In the genomic region with DNA sequence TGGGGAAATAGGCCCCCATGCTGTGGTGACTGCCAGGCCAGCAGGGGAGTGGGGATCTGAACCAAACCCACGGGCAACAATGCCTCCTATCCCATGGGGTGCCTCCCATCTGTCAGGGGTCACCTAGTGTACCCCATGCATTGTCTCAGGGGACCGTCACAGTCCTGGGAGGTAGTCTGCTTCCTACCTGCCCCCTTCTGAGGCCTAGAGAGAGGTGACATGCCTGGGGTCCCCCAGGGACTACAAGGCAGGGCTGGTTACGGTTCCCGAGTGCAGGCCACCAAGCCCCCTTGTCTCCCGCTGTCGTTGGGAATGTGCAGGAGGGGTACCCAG, we compare ENCODE assay signal across 17 cellular contexts. TPM values are rescaled to one million over a fixed set of nuclear protein-coding genes. Genes with fewer than 3 reads are reported as not detected.
A peak's percentile ranks its signal among the peaks of the same experiment; 100 is the strongest.
DNase-seq lines count a peak whose midpoint lies in the region; ATAC-seq and TF ChIP-seq lines count a peak whose summit lies in the region.
"Had no signal": no experiment of that assay in that cellular context is flagged by ENCODE, and none has a peak within 500 bp of the region (broad histone marks: within the 10 kb centered on the region; RNA-seq: fewer than 3 reads in every experiment).

No MANE protein-coding gene starts in this region.

- H3K4me3 ChIP-seq in right cardiac atrium (ENCODE audit: low read length) (no peak overlapping the region), spleen (no peak overlapping the region)
- H3K4me3 ChIP-seq: thyroid gland had no signal

- H3K27ac Mint-ChIP-seq in activated CD4-positive, alpha-beta T cell treated with anti-CD3 and anti-CD28 coated beads for 36 hours: peak overlapping the region; percentile 58
- peak overlapping the region; percentile 46 for H3K27ac Mint-ChIP-seq in activated CD8-positive, alpha-beta T cell treated with anti-CD3 and anti-CD28 coated beads, Interleukin-2, amount 10 ng/mL, durations not matched to agents 7 days and 5 days

- H3K27ac ChIP-seq in right cardiac atrium (ENCODE audit: low read length) (peak overlapping the region; percentile 78), spleen (peak overlapping the region in 7 of 8 donors; percentile 5 to 64 (median 50))
- H3K27ac ChIP-seq: 22Rv1 had no signal

- no peak overlapping the region for H3K4me3 Mint-ChIP-seq in activated CD4-positive, alpha-beta T cell treated with anti-CD3 and anti-CD28 coated beads for 36 hours
- no peak overlapping the region for H3K4me3 Mint-ChIP-seq in activated CD8-positive, alpha-beta T cell treated with anti-CD3 and anti-CD28 coated beads, Interleukin-2, amount 10 ng/mL, durations not matched to agents 7 days and 5 days
- H3K4me3 Mint-ChIP-seq: activated naive CD8-positive, alpha-beta T cell had no signal

- H3K4me1 ChIP-seq in right cardiac atrium (ENCODE audit: control insufficient read depth, insufficient read depth, low read length): peaks cover 16% of the 10 kb centered on the region
- peaks cover 12 to 72% (median 47%) of the 10 kb centered on the region in 6 donors for H3K4me1 ChIP-seq in spleen

- POLR2A ChIA-PET in activated CD4-positive, alpha-beta T cell treated with anti-CD3 and anti-CD28 coated beads for 36 hours (lab: Charles Lee): no interaction called here
- POLR2A ChIA-PET in activated CD8-positive, alpha-beta T cell treated with anti-CD3 and anti-CD28 coated beads, Interleukin-2, amount 10 ng/mL, durations not matched to agents 7 days and 5 days (lab: Charles Lee): no interaction called here

- no peak for TF ChIP-seq CTCF in spleen (IDR thresholded peaks at IDR 0.05 in 8 of 11, conservative IDR thresholded peaks at IDR 0.05 in 3 of 11)

- 79% methylated on average over 6 of the region's 6 CpGs for WGBS in right cardiac atrium
- WGBS in spleen, 5 donors: 43 to 77% (median 76%) methylated on average over 2 to 6 of the region's 6 CpGs

- DNase-seq in activated CD4-positive, alpha-beta T cell treated with anti-CD3 and anti-CD28 coated beads for 36 hours: no peak
- DNase-seq in activated CD4-positive, alpha-beta T cell treated with anti-CD3 and anti-CD28 coated beads, Interleukin-2, amount 50 U/mL, for 4 hours: no peak
- DNase-seq in activated CD8-positive, alpha-beta T cell treated with anti-CD3 and anti-CD28 coated beads, Interleukin-2, amount 10 ng/mL, durations not matched to agents 7 days and 5 days: no peak
- DNase-seq in right cardiac atrium: peak in 1 of 3 donors; percentile 37
- no peak for DNase-seq in spleen
- DNase-seq in iPS-NIHi7 (ENCODE audit: extremely low spot score): no peak
- DNase-seq in AG08396 (ENCODE audit: low spot score): no peak
- DNase-seq: activated CD4-positive, alpha-beta T cell treated with anti-CD3 and anti-CD28 coated beads, Interleukin-2, amount 50 U/mL, for 1 hour; KG1; NCI-H2081; NK-92 treated with Interleukin-12 subunit alpha and Interleukin-12 subunit beta, amount 100 ng/mL, for 24 hours; thyroid gland had no signal

- H3K4me1 Mint-ChIP-seq in activated CD4-positive, alpha-beta T cell treated with anti-CD3 and anti-CD28 coated beads for 36 hours: peaks cover 28% of the 10 kb centered on the region
- peaks cover 28% of the 10 kb centered on the region for H3K4me1 Mint-ChIP-seq in activated CD8-positive, alpha-beta T cell treated with anti-CD3 and anti-CD28 coated beads, Interleukin-2, amount 10 ng/mL, durations not matched to agents 7 days and 5 days (ENCODE audit: low read depth)

- no peak for ATAC-seq in activated CD4-positive, alpha-beta T cell treated with anti-CD3 and anti-CD28 coated beads for 36 hours
- ATAC-seq in activated CD8-positive, alpha-beta T cell treated with anti-CD3 and anti-CD28 coated beads, Interleukin-2, amount 10 ng/mL, durations not matched to agents 7 days and 5 days: no peak
- ATAC-seq in right cardiac atrium: no peak
- ATAC-seq in GM21529 (IDR thresholded peaks at IDR 0.05; ENCODE audit: unreplicated experiment): no peak

- intact Hi-C loops in activated CD4-positive, alpha-beta T cell treated with anti-CD3 and anti-CD28 coated beads for 36 hours (cut with DNase I, micrococcal nuclease): no loop called here
- intact Hi-C loops in right cardiac atrium (cut with DNase I) (no loop called here), spleen (cut with DNase I; ENCODE audit: low total_unique reads) (no loop called here)

- CTCF ChIA-PET in activated CD4-positive, alpha-beta T cell treated with anti-CD3 and anti-CD28 coated beads for 36 hours (lab: Charles Lee): no interaction called here
- CTCF ChIA-PET in activated CD8-positive, alpha-beta T cell treated with anti-CD3 and anti-CD28 coated beads, Interleukin-2, amount 10 ng/mL, durations not matched to agents 7 days and 5 days (lab: Charles Lee): no interaction called here

- peaks cover 5% of the 10 kb centered on the region for H3K36me3 Mint-ChIP-seq in activated CD4-positive, alpha-beta T cell treated with anti-CD3 and anti-CD28 coated beads for 36 hours (ENCODE audit: low read depth)
- peaks cover 11% of the 10 kb centered on the region for H3K36me3 Mint-ChIP-seq in activated CD8-positive, alpha-beta T cell treated with anti-CD3 and anti-CD28 coated beads, Interleukin-2, amount 10 ng/mL, durations not matched to agents 7 days and 5 days (ENCODE audit: low read depth)
- H3K36me3 Mint-ChIP-seq: activated naive CD8-positive, alpha-beta T cell had no signal

- H3K27me3 ChIP-seq in right cardiac atrium (ENCODE audit: control insufficient read depth, insufficient read depth) (no peaks in the 10 kb centered on the region), spleen (replicated peaks in 1 of 7) (no peaks in the 10 kb centered on the region)
- H3K27me3 ChIP-seq: thyroid gland had no signal

- H3K27me3 Mint-ChIP-seq in activated CD4-positive, alpha-beta T cell treated with anti-CD3 and anti-CD28 coated beads for 36 hours: no peaks in the 10 kb centered on the region
- H3K27me3 Mint-ChIP-seq in activated CD8-positive, alpha-beta T cell treated with anti-CD3 and anti-CD28 coated beads, Interleukin-2, amount 10 ng/mL, durations not matched to agents 7 days and 5 days (ENCODE audit: low read depth): no peaks in the 10 kb centered on the region
- H3K27me3 Mint-ChIP-seq: activated naive CD8-positive, alpha-beta T cell had no signal

- H3K9me3 ChIP-seq in right cardiac atrium (ENCODE audit: control insufficient read depth, low read length) (no peaks in the 10 kb centered on the region), spleen (no peaks in the 10 kb centered on the region)
- H3K9me3 ChIP-seq: thyroid gland had no signal

- no peak for TF ChIP-seq POLR2A in spleen (IDR thresholded peaks at IDR 0.05)

- H3K36me3 ChIP-seq in spleen: peaks cover 0 to 48% (median 21%) of the 10 kb centered on the region in 6 donors

- no peaks in the 10 kb centered on the region for H3K9me3 Mint-ChIP-seq in activated CD4-positive, alpha-beta T cell treated with anti-CD3 and anti-CD28 coated beads for 36 hours (ENCODE audit: low read depth)
- H3K9me3 Mint-ChIP-seq in activated CD8-positive, alpha-beta T cell treated with anti-CD3 and anti-CD28 coated beads, Interleukin-2, amount 10 ng/mL, durations not matched to agents 7 days and 5 days (ENCODE audit: insufficient read depth): no peaks in the 10 kb centered on the region

RNA-seq across cellular contexts. Expression of gene NDUFB7, which starts 11.1 kb away (rescaled TPM):
- 100 to 1,000 TPM; 112 to 121 TPM for total RNA-seq in activated CD4-positive, alpha-beta T cell treated with anti-CD3 and anti-CD28 coated beads for 36 hours
- 100 to 1,000 TPM; 133 to 142 TPM for total RNA-seq in activated CD8-positive, alpha-beta T cell treated with anti-CD3 and anti-CD28 coated beads, Interleukin-2, amount 10 ng/mL, durations not matched to agents 7 days and 5 days
- total RNA-seq in right cardiac atrium (100 to 1,000 TPM; 352 to 481 (median 400) TPM), spleen (100 to 1,000 TPM in 3 of 7 donors, 10 to 100 TPM in 4; 77.2 to 185 (median 92.3) TPM)
- polyA plus RNA-seq in right cardiac atrium (1,159 TPM), spleen (100 to 1,000 TPM; 283 to 374 (median 336) TPM)

RNA-seq across cellular contexts. Expression of gene CLEC17A, which starts 22.1 kb away (rescaled TPM):
- 1 to 10 TPM; 2.4 to 2.5 TPM for total RNA-seq in activated CD4-positive, alpha-beta T cell treated with anti-CD3 and anti-CD28 coated beads for 36 hours
- not detected for total RNA-seq in activated CD8-positive, alpha-beta T cell treated with anti-CD3 and anti-CD28 coated beads, Interleukin-2, amount 10 ng/mL, durations not matched to agents 7 days and 5 days
- not detected for total RNA-seq in right cardiac atrium
- not detected for polyA plus RNA-seq in right cardiac atrium
- total RNA-seq in spleen: 10 to 100 TPM; 17.9 to 40.1 (median 23.6) TPM
- 10 to 100 TPM; 20.1 to 47.6 (median 23.3) TPM for polyA plus RNA-seq in spleen
- total RNA-seq: lung microvascular endothelial cell, pulmonary artery endothelial cell, thyroid gland had no signal

RNA-seq across cellular contexts. Expression of gene TECR, which starts 31.3 kb away (rescaled TPM):
- 100 to 1,000 TPM; 106 to 145 TPM for total RNA-seq in activated CD4-positive, alpha-beta T cell treated with anti-CD3 and anti-CD28 coated beads for 36 hours
- 100 to 1,000 TPM; 153 to 163 TPM for total RNA-seq in activated CD8-positive, alpha-beta T cell treated with anti-CD3 and anti-CD28 coated beads, Interleukin-2, amount 10 ng/mL, durations not matched to agents 7 days and 5 days
- 100 to 1,000 TPM in 1 of 4 donors, 10 to 100 TPM in 3; 92.3 to 116 (median 96.8) TPM for total RNA-seq in right cardiac atrium
- 102 TPM for polyA plus RNA-seq in right cardiac atrium
- total RNA-seq in spleen: 10 to 100 TPM; 51.6 to 92.2 (median 60.9) TPM
- 10 to 100 TPM; 75.8 to 89.0 (median 76.6) TPM for polyA plus RNA-seq in spleen

RNA-seq across cellular contexts. Expression of gene DNAJB1, which starts 42.5 kb away (rescaled TPM):
- total RNA-seq in activated CD4-positive, alpha-beta T cell treated with anti-CD3 and anti-CD28 coated beads for 36 hours: 10 to 100 TPM; 69.3 to 72.6 TPM
- total RNA-seq in activated CD8-positive, alpha-beta T cell treated with anti-CD3 and anti-CD28 coated beads, Interleukin-2, amount 10 ng/mL, durations not matched to agents 7 days and 5 days: 100 to 1,000 TPM; 110 to 112 TPM
- total RNA-seq in right cardiac atrium (10 to 100 TPM; 46.7 to 69.5 (median 61.4) TPM), spleen (100 to 1,000 TPM in 1 of 7 donors, 10 to 100 TPM in 6; 33.9 to 157 (median 43.0) TPM)
- polyA plus RNA-seq in right cardiac atrium (50.6 TPM), spleen (10 to 100 TPM; 12.6 to 29.4 (median 19.7) TPM)

Comparison
In these comparisons a context has a peak if more than half of its experiments do, and no peak if none do; other contexts are left out.
1. RNA of gene CLEC17A, which starts 22.1 kb away (total RNA-seq): 17.9 to 40.1 TPM in spleen; 2.4 to 2.5 TPM in activated CD4-positive, alpha-beta T cell treated with anti-CD3 and anti-CD28 coated beads for 36 hours, not detected in right cardiac atrium and not detected in activated CD8-positive, alpha-beta T cell treated with anti-CD3 and anti-CD28 coated beads, Interleukin-2, amount 10 ng/mL, durations not matched to agents 7 days and 5 days; every median in the first group is over 4 times any median in the second.